ENCODE assay signal across 24 cellular contexts in the genomic region with DNA sequence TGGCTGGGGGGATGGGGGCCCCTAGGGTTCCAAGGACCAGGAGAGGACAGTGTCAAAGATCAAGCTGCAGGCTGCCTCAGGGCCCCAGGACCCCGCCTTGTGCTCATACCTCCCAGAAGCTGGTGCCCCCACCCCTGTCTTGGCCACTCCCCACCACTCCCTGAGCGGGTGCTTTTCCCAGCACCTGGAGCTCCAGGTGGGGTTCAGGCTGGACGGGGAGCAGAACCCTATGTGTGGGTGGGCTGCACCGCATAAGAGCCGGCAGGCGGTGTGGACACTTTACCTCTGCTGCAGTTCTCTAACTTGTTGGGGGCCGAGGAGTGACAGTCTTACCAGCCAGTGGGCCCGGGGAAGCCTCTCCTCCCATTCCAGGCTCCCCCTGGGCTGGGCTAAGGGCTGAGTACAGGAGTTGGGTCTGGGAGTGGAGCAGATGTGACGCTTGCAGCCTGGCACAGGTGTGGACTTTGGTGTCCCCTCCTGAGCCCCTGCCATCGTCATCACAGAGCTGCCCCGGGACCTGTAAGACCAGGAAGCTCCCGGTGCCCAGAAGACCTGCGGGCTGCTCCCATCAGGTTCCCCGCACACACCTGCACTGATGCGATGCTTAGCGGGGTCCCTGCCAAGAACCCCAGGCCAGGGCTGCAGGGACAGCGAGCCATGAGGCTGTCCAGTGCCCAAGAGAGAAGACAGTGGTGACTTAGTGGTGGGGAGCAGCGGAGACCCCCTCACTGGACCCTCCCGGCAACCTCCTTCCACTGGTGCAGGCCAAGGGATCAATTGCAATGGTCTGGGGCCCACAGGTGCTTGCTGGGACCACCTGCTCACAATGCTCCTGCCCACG.
"Had no signal": no experiment of that assay in that cellular context is flagged by ENCODE, and none has a peak within 500 bp of the region (broad histone marks: within the 10 kb centered on the region; RNA-seq: fewer than 3 reads in every experiment).

No MANE protein-coding gene starts in this region.

- DNase-seq: activated CD4-positive, alpha-beta memory T cell treated with anti-CD3 and anti-CD28 coated beads, Interleukin-2, amount 10 ng/mL, durations not matched to agents 7 days and 5 days; activated CD4-positive, alpha-beta T cell treated with anti-CD3 and anti-CD28 coated beads, Interleukin-2, amount 10 ng/mL, durations not matched to agents 7 days and 5 days; activated CD4-positive, CD25-positive, alpha-beta regulatory T cell treated with anti-CD3 and anti-CD28 coated beads, Interleukin-2, amount 50 U/mL, for 72 hours; activated naive CD4-positive, alpha-beta T cell treated with Interleukin-2 at 50 U/mL for 16 hours; activated T-cell treated with anti-CD3 and anti-CD28 coated beads, Interleukin-2, amount 50 U/mL, for 48 hours; anterior cingulate cortex; foreskin keratinocyte; hypothalamus; immature natural killer cell; left ventricle myocardium inferior; mesendoderm; sigmoid colon; stimulated activated CD4-positive, alpha-beta T cell treated with anti-CD3 and anti-CD28 coated beads, Interleukin-15, amount 100 ng/mL, for 24 hours; stimulated activated CD4-positive, alpha-beta T cell treated with anti-CD3 and anti-CD28 coated beads, Interleukin-2, amount 100 ng/mL, for 24 hours; stimulated activated naive CD8-positive, alpha-beta T cell treated with anti-CD3 and anti-CD28 coated beads, Interleukin-15, Interleukin-2, amounts not matched to agents 100 U/mL and 50 U/mL, for 24 hours; testis; transverse colon had no signal

- H3K27me3 ChIP-seq: foreskin keratinocyte, neutrophil, testis, transverse colon had no signal

- H3K4me2 ChIP-seq: smooth muscle cell had no signal

- H3K36me3 ChIP-seq: esophagus muscularis mucosa, heart left ventricle, left ventricle myocardium inferior, neutrophil, sigmoid colon, transverse colon had no signal

- H3K27ac ChIP-seq: esophagus muscularis mucosa, foreskin keratinocyte, heart left ventricle, left ventricle myocardium inferior, neutrophil, sigmoid colon, testis, transverse colon had no signal

- H3K4me3 ChIP-seq: esophagus muscularis mucosa, heart left ventricle, left ventricle myocardium inferior, lung, mucosa of descending colon, sigmoid colon, smooth muscle cell, testis, transverse colon had no signal

- H3K9me3 ChIP-seq: esophagus muscularis mucosa, heart left ventricle, left ventricle myocardium inferior, mucosa of descending colon, neutrophil, sigmoid colon, testis, transverse colon had no signal

- ATAC-seq: foreskin keratinocyte; heart left ventricle; mucosa of descending colon; natural killer cell treated with Interleukin-12 subunit alpha and Interleukin-12 subunit beta and Interleukin-15 and Interleukin-18, amount 100 ng/mL, for 72 hours; stimulated activated naive CD8-positive, alpha-beta T cell treated with anti-CD3 and anti-CD28 coated beads, Interleukin-15, Interleukin-2, amounts not matched to agents 100 U/mL and 50 U/mL, for 24 hours had no signal

- H3K4me1 ChIP-seq: esophagus muscularis mucosa, foreskin keratinocyte, heart left ventricle, left ventricle myocardium inferior, sigmoid colon, testis, transverse colon had no signal
